Comparison of ENCODE assay signal across 22 cellular contexts in genomic region chr15:52343831-52344230, GRCh38. TPM values are rescaled to one million over a fixed set of nuclear protein-coding genes. Genes with fewer than 3 reads are reported as not detected.
A peak's percentile ranks its signal among the peaks of the same experiment; 100 is the strongest.
DNase-seq lines count a peak whose midpoint lies in the region; ATAC-seq, FAIRE-seq and TF ChIP-seq lines count a peak whose summit lies in the region.
"Had no signal": no experiment of that assay in that cellular context is flagged by ENCODE, and none has a peak within 500 bp of the region (broad histone marks: within the 10 kb centered on the region; RNA-seq: fewer than 3 reads in every experiment).

No MANE protein-coding gene starts in this region.

- H3K9me3 Mint-ChIP-seq in central memory CD8-positive, alpha-beta T cell = no peaks in the 10 kb centered on the region
- H3K9me3 Mint-ChIP-seq in CD14-positive monocyte = no peaks in the 10 kb centered on the region
- H3K9me3 Mint-ChIP-seq: naive B cell; T-helper 1 cell treated with Interleukin-12 subunit alpha and Interleukin-12 subunit beta and Interleukin-4 antibody, amounts not matched to agents 30 μg/mL and 1 μg/mL, for 36 hours had no signal

- DNase-seq in AG08395 (ENCODE audit: low spot score) (peak; percentile 11), GM12892 (ENCODE audit: insufficient read length) (no peak), CD14-positive monocyte (ENCODE audit: low spot score) (no peak), NCI-H1092 (lab: John Stamatoyannopoulos, UW) (no peak)
- no peak for DNase-seq in central memory CD8-positive, alpha-beta T cell (ENCODE audit: low spot score in 2 of 2)
- DNase-seq: activated CD4-positive, alpha-beta T cell treated with anti-CD3 and anti-CD28 coated beads, Interleukin-2, amount 50 U/mL, for 1 hour; gastrocnemius medialis; MG63; naive B cell; NCI-H146; NCI-H2171; NCI-H526; occipital lobe; stimulated activated CD8-positive, alpha-beta memory T cell treated with anti-CD3 and anti-CD28 coated beads, Interleukin-4, amount 100 ng/mL, for 48 hours had no signal

- TF ChIP-seq POLR2A in GM12892 (IDR thresholded peaks at IDR 0.05; ENCODE audit: low read depth, low read length) = no peak

- no peaks in the 10 kb centered on the region for H3K27me3 Mint-ChIP-seq in central memory CD8-positive, alpha-beta T cell
- H3K27me3 Mint-ChIP-seq in CD14-positive monocyte (ENCODE audit: low read depth in 3 of 3) = no peaks in the 10 kb centered on the region
- H3K27me3 Mint-ChIP-seq: naive B cell had no signal

- ATAC-seq in central memory CD8-positive, alpha-beta T cell (replicated peaks; ENCODE audit: extremely low read depth, poor library complexity, severe bottlenecking) = no peak
- no peak for ATAC-seq in HG02623 (IDR thresholded peaks at IDR 0.05; ENCODE audit: unreplicated experiment)
- ATAC-seq in HG03159 (IDR thresholded peaks at IDR 0.05; ENCODE audit: unreplicated experiment) = no peak
- ATAC-seq: gastrocnemius medialis, HCT116, K562 had no signal

- FAIRE-seq in GM12892 (lab: Jason Lieb, UNC) = peak; percentile 30
- FAIRE-seq in islet of Langerhans (lab: Jason Lieb, UNC) = peak; percentile 65
- FAIRE-seq: bronchial epithelial cell, K562, RCC 7860 had no signal

- H3K36me3 Mint-ChIP-seq in central memory CD8-positive, alpha-beta T cell (ENCODE audit: insufficient read depth) = peaks cover 26% of the 10 kb centered on the region
- H3K36me3 Mint-ChIP-seq in CD14-positive monocyte = peaks cover 71 to 78% of the 10 kb centered on the region in 2 donors

- no peak overlapping the region for H3K4me3 Mint-ChIP-seq in central memory CD8-positive, alpha-beta T cell
- H3K4me3 Mint-ChIP-seq in CD14-positive monocyte = no peak overlapping the region
- H3K4me3 Mint-ChIP-seq: T-helper 1 cell treated with Interleukin-12 subunit alpha and Interleukin-12 subunit beta and Interleukin-4 antibody, amounts not matched to agents 30 μg/mL and 1 μg/mL, for 36 hours had no signal

- intact Hi-C loops in CD14-positive monocyte (cut with micrococcal nuclease) = no loop called here

- H3K27ac Mint-ChIP-seq in central memory CD8-positive, alpha-beta T cell (ENCODE audit: low read depth) = peak overlapping the region; percentile 20
- H3K27ac Mint-ChIP-seq in CD14-positive monocyte = no peak overlapping the region
- H3K27ac Mint-ChIP-seq: T-helper 1 cell treated with Interleukin-12 subunit alpha and Interleukin-12 subunit beta and Interleukin-4 antibody, amounts not matched to agents 30 μg/mL and 1 μg/mL, for 36 hours had no signal

- no peak for TF ChIP-seq CTCF in CD14-positive monocyte (IDR thresholded peaks at IDR 0.05)

- H3K4me1 Mint-ChIP-seq in central memory CD8-positive, alpha-beta T cell = no peaks in the 10 kb centered on the region
- H3K4me1 Mint-ChIP-seq in CD14-positive monocyte = no peaks in the 10 kb centered on the region

RNA-seq across cellular contexts. Expression of gene MYO5C, which starts 48.2 kb away (rescaled TPM):
- 1.1 TPM for polyA plus RNA-seq in GM12892 (2012; ENCODE audit: missing spikeins)
- polyA plus RNA-seq in CD14-positive monocyte = not detected
